ENCODE assay signal across 34 cellular contexts in genomic region chr12:104933778-104934177, GRCh38. TPM values are rescaled to one million over a fixed set of nuclear protein-coding genes. Genes with fewer than 3 reads are reported as not detected.
DNase-seq lines count a peak whose midpoint lies in the region; ATAC-seq and TF ChIP-seq lines count a peak whose summit lies in the region.
"Had no signal": no experiment of that assay in that cellular context is flagged by ENCODE, and none has a peak within 500 bp of the region (broad histone marks: within the 10 kb centered on the region; RNA-seq: fewer than 3 reads in every experiment).

No MANE protein-coding gene starts in this region.

- H3K9ac ChIP-seq in HCT116 (ENCODE audit: low read length) (no peak overlapping the region), endodermal cell (ENCODE audit: extremely low read depth, low read length, poor library complexity, severe bottlenecking) (no peak overlapping the region)
- H3K9ac ChIP-seq: BLaER1; BLaER1 treated with 17β-estradiol and CSF1 and Interleukin-3, amounts not matched to agents 10 nM and 100 nM had no signal

- H3K27ac Mint-ChIP-seq in activated B cell treated with CpG ODN at 0.5 μM for 24 hours (peak overlapping the region; percentile 24), endodermal cell (no peak overlapping the region)
- H3K27ac Mint-ChIP-seq in CD8-positive, alpha-beta memory T cell, result no peak overlapping the region
- H3K27ac Mint-ChIP-seq: B cell; CD14-positive monocyte; CD4-positive, alpha-beta T cell; CD4-positive, CD25-positive, alpha-beta regulatory T cell; CD8-positive, alpha-beta T cell had no signal

- TF ChIP-seq CTCF in GM12873 (IDR thresholded peaks at IDR 0.05; ENCODE audit: insufficient read depth, low read depth, low read length, missing control alignments), result peak; percentile 2
- no peak for TF ChIP-seq CTCF in HCT116 (IDR thresholded peaks at IDR 0.05 in 2 of 3, conservative IDR thresholded peaks at IDR 0.05 in 1 of 3; ENCODE audit: borderline replicate concordance in 1 of 3, insufficient read depth in 1 of 3, low read depth in 2 of 3, low read length in 2 of 3)
- no peak for TF ChIP-seq CTCF in activated B cell treated with CpG ODN at 0.5 μM for 24 hours (IDR thresholded peaks at IDR 0.05)
- TF ChIP-seq CTCF in endodermal cell (conservative IDR thresholded peaks at IDR 0.05), result peak; percentile 15

- no TSS peak for BruUV-seq in HCT116 (replicated peaks; lab: Mats Ljungman, UMichigan)

- H3K4me1 ChIP-seq in HCT116 (ENCODE audit: control insufficient read depth in 1 of 2, insufficient read depth in 2 of 2, low read length in 2 of 2), result no peaks in the 10 kb centered on the region
- H3K4me1 ChIP-seq in endodermal cell (ENCODE audit: control insufficient read depth, insufficient read depth, low read length), result no peaks in the 10 kb centered on the region
- H3K4me1 ChIP-seq in CD8-positive, alpha-beta memory T cell (ENCODE audit: insufficient read depth, low read length), result no peaks in the 10 kb centered on the region
- H3K4me1 ChIP-seq: BE2C, BLaER1, Caco-2 had no signal

- intact Hi-C loops in HCT116 (cut with micrococcal nuclease) (no loop called here), activated B cell treated with CpG ODN at 0.5 μM for 24 hours (cut with micrococcal nuclease) (loop anchor here (5.0 kb wide), 1 partner anchor 41 kb away; no protein-coding TSS in a partner anchor)

- H3K4me3 Mint-ChIP-seq in activated B cell treated with CpG ODN at 0.5 μM for 24 hours (no peak overlapping the region), endodermal cell (no peak overlapping the region)
- no peak overlapping the region for H3K4me3 Mint-ChIP-seq in CD8-positive, alpha-beta memory T cell
- H3K4me3 Mint-ChIP-seq: B cell; CD14-positive monocyte; CD4-positive, alpha-beta memory T cell; CD4-positive, alpha-beta T cell; CD4-positive, CD25-positive, alpha-beta regulatory T cell; CD8-positive, alpha-beta T cell had no signal

- DNase-seq in HCT116 (ENCODE audit: low read depth, low spot score), result no peak
- DNase-seq in activated B cell treated with CpG ODN at 0.5 μM for 24 hours, result no peak
- DNase-seq in endodermal cell, result no peak
- no peak for DNase-seq in superior temporal gyrus (ENCODE audit: extremely low spot score)
- DNase-seq in CD8-positive, alpha-beta memory T cell, result no peak
- DNase-seq in occipital lobe (lab: John Stamatoyannopoulos, UW), result no peak
- DNase-seq: 8988T; ACHN; AML-193; BE2C; C1 segment of cervical spinal cord; Caco-2; Calu3; CD4-positive, alpha-beta memory T cell; CD4-positive, alpha-beta T cell; CD4-positive, CD25-positive, alpha-beta regulatory T cell; CD8-positive, alpha-beta T cell; COR-L47; DMS 273 treated with DMSO at 0.1 percent for 48 hours; DMS153; DMS53; DMS79; DMS79 treated with DMSO at 0.1 percent for 48 hours; DND-41; EL had no signal

- RAD21 ChIA-PET in HCT116 (lab: Charles Lee; ENCODE audit: low non-redundant PET in 1 of 2, low total read pairs in 2 of 2, uncharacterized antibody in 2 of 2, unreplicated experiment in 2 of 2), result no interaction called here

- WGBS in endodermal cell (ENCODE audit: insufficient coverage in 1 of 2, insufficient read length in 1 of 2), 2 experiments, result 0 to 50% methylated on average over 1 to 2 of the region's 3 CpGs

- no peaks in the 10 kb centered on the region for H3K9me2 ChIP-seq in HCT116 (ENCODE audit: insufficient read depth)

- no peaks in the 10 kb centered on the region for H3K36me3 Mint-ChIP-seq in activated B cell treated with CpG ODN at 0.5 μM for 24 hours (ENCODE audit: low read depth)
- no peaks in the 10 kb centered on the region for H3K36me3 Mint-ChIP-seq in endodermal cell (ENCODE audit: low read depth)
- H3K36me3 Mint-ChIP-seq in CD8-positive, alpha-beta memory T cell, result peaks cover 0 to 2% (median 0%) of the 10 kb centered on the region in 3 donors
- H3K36me3 Mint-ChIP-seq: CD14-positive monocyte; CD4-positive, alpha-beta memory T cell; CD4-positive, CD25-positive, alpha-beta regulatory T cell; CD8-positive, alpha-beta T cell had no signal

- ATAC-seq in HCT116 (peak; percentile 54), activated B cell treated with CpG ODN at 0.5 μM for 24 hours (ENCODE audit: low read depth) (no peak), HG03196 (IDR thresholded peaks at IDR 0.05; ENCODE audit: unreplicated experiment) (no peak)
- ATAC-seq: CD8-positive, alpha-beta T cell had no signal

- H3K36me3 ChIP-seq in HCT116 (ENCODE audit: control insufficient read depth in 1 of 2, insufficient read depth in 2 of 2, low read length in 2 of 2) (no peaks in the 10 kb centered on the region), endodermal cell (ENCODE audit: control insufficient read depth, insufficient read depth, low read length) (no peaks in the 10 kb centered on the region)
- H3K36me3 ChIP-seq in CD8-positive, alpha-beta memory T cell (ENCODE audit: insufficient read depth, low read length), result no peaks in the 10 kb centered on the region
- H3K36me3 ChIP-seq: BE2C; BLaER1; BLaER1 treated with 17β-estradiol and CSF1 and Interleukin-3, amounts not matched to agents 10 nM and 100 nM had no signal

- no peak overlapping the region for H3K4me3 ChIP-seq in HCT116 (replicated peaks in 1 of 2; ENCODE audit: low read depth in 1 of 2, low read length in 2 of 2)
- no peak overlapping the region for H3K4me3 ChIP-seq in endodermal cell (ENCODE audit: low read length)
- H3K4me3 ChIP-seq in CD8-positive, alpha-beta memory T cell (ENCODE audit: low read length), result no peak overlapping the region
- H3K4me3 ChIP-seq: A549; BLaER1; BLaER1 treated with 17β-estradiol and CSF1 and Interleukin-3, amounts not matched to agents 10 nM and 100 nM had no signal

- H3K27me3 Mint-ChIP-seq in activated B cell treated with CpG ODN at 0.5 μM for 24 hours (no peaks in the 10 kb centered on the region), endodermal cell (ENCODE audit: insufficient read depth) (peaks cover 2% of the 10 kb centered on the region)
- peaks cover 0 to 4% of the 10 kb centered on the region in 2 donors for H3K27me3 Mint-ChIP-seq in CD8-positive, alpha-beta memory T cell
- H3K27me3 Mint-ChIP-seq: B cell; CD4-positive, alpha-beta T cell; CD4-positive, CD25-positive, alpha-beta regulatory T cell had no signal

- H3K27me3 ChIP-seq in HCT116 (ENCODE audit: insufficient read depth, low read length), result no peaks in the 10 kb centered on the region
- no peaks in the 10 kb centered on the region for H3K27me3 ChIP-seq in endodermal cell (ENCODE audit: control insufficient read depth, insufficient read depth, low read length, poor library complexity, severe bottlenecking)
- no peaks in the 10 kb centered on the region for H3K27me3 ChIP-seq in CD8-positive, alpha-beta memory T cell (ENCODE audit: insufficient read depth, low read length, poor library complexity, severe bottlenecking)
- H3K27me3 ChIP-seq: BLaER1; BLaER1 treated with 17β-estradiol and CSF1 and Interleukin-3, amounts not matched to agents 10 nM and 100 nM had no signal

- no peak for TF ChIP-seq RAD21 in HCT116 (IDR thresholded peaks at IDR 0.05; ENCODE audit: low read depth)

- no peaks in the 10 kb centered on the region for H4K20me1 ChIP-seq in HCT116 (ENCODE audit: insufficient read depth)
- H4K20me1 ChIP-seq: BLaER1; BLaER1 treated with 17β-estradiol and CSF1 and Interleukin-3, amounts not matched to agents 10 nM and 100 nM had no signal

- POLR2A ChIA-PET in HCT116 (lab: Charles Lee), result interaction anchor here (0.9 kb wide), 1 partner anchor 12 kb away, joined by 3 read pairs; no protein-coding TSS in a partner anchor
- POLR2A ChIA-PET in activated B cell treated with CpG ODN at 0.5 μM for 24 hours (lab: Charles Lee), result no interaction called here
- POLR2A ChIA-PET in CD8-positive, alpha-beta memory T cell (lab: Charles Lee), result interaction anchor here (0.6 kb wide), 1 partner anchor 36 kb away, joined by 3 read pairs; no protein-coding TSS in a partner anchor

- TF ChIP-seq POLR2A in HCT116 (IDR thresholded peaks at IDR 0.05; ENCODE audit: borderline replicate concordance, extremely low read depth, insufficient read depth, insufficient read length), result no peak

- H2AFZ ChIP-seq in HCT116 (ENCODE audit: low read depth, low read length, poor library complexity, severe bottlenecking), result no peak overlapping the region

- H3K4me1 Mint-ChIP-seq in activated B cell treated with CpG ODN at 0.5 μM for 24 hours, result peaks cover 28% of the 10 kb centered on the region
- peaks cover 9% of the 10 kb centered on the region for H3K4me1 Mint-ChIP-seq in endodermal cell
- peaks cover 0 to 4% (median 0%) of the 10 kb centered on the region in 3 donors for H3K4me1 Mint-ChIP-seq in CD8-positive, alpha-beta memory T cell
- H3K4me1 Mint-ChIP-seq: CD14-positive monocyte had no signal

- no peak overlapping the region for H3K4me2 ChIP-seq in HCT116 (ENCODE audit: low read length)
- H3K4me2 ChIP-seq: A549; BLaER1; BLaER1 treated with 17β-estradiol and CSF1 and Interleukin-3, amounts not matched to agents 10 nM and 100 nM had no signal

- H3K9me3 Mint-ChIP-seq in activated B cell treated with CpG ODN at 0.5 μM for 24 hours (no peaks in the 10 kb centered on the region), endodermal cell (no peaks in the 10 kb centered on the region)
- no peaks in the 10 kb centered on the region for H3K9me3 Mint-ChIP-seq in CD8-positive, alpha-beta memory T cell
- H3K9me3 Mint-ChIP-seq: CD4-positive, alpha-beta T cell; CD8-positive, alpha-beta T cell had no signal

- H3K9me3 ChIP-seq in HCT116 (ENCODE audit: control insufficient read depth in 1 of 2, insufficient read depth in 1 of 2, low read depth in 1 of 2, low read length in 2 of 2) (no peaks in the 10 kb centered on the region), endodermal cell (ENCODE audit: control insufficient read depth, low read length) (no peaks in the 10 kb centered on the region)
- H3K9me3 ChIP-seq in CD8-positive, alpha-beta memory T cell (ENCODE audit: low read length), result no peaks in the 10 kb centered on the region
- H3K9me3 ChIP-seq: A549; BE2C; BLaER1; BLaER1 treated with 17β-estradiol and CSF1 and Interleukin-3, amounts not matched to agents 10 nM and 100 nM; Caco-2 had no signal

- CTCF ChIA-PET in HCT116 (lab: Charles Lee) (interaction anchor here (1.5 kb wide), 1 partner anchor 25 kb away, joined by 3 read pairs; the partner anchor contains the start of gene SLC41A2), activated B cell treated with CpG ODN at 0.5 μM for 24 hours (lab: Charles Lee) (interaction anchor here (1.3 kb wide), 1 partner anchor 552 kb away, joined by 3 read pairs; no protein-coding TSS in a partner anchor)
- CTCF ChIA-PET in CD8-positive, alpha-beta memory T cell (lab: Charles Lee), result interaction anchor here (1.0 kb wide), 1 partner anchor 13 kb away, joined by 3 read pairs; no protein-coding TSS in a partner anchor

- H3K27ac ChIP-seq in HCT116 (ENCODE audit: low read depth, low read length) (no peak overlapping the region), endodermal cell (ENCODE audit: low read depth, low read length) (no peak overlapping the region)
- H3K27ac ChIP-seq in CD8-positive, alpha-beta memory T cell (ENCODE audit: low read depth, low read length), result no peak overlapping the region
- H3K27ac ChIP-seq: 22Rv1; A549; BLaER1; BLaER1 treated with 17β-estradiol and CSF1 and Interleukin-3, amounts not matched to agents 10 nM and 100 nM; C4-2B had no signal

- no peaks in the 10 kb centered on the region for H3K79me2 ChIP-seq in HCT116 (ENCODE audit: insufficient read depth, low read length)

RNA-seq across cellular contexts. Expression of gene SLC41A2, which starts 24.3 kb away (rescaled TPM):
- total RNA-seq in HCT116 (2021; ENCODE audit: unreplicated experiment) (12.5 TPM), activated B cell treated with CpG ODN at 0.5 μM for 24 hours (11.1 and 12.6 TPM in 2 replicates), endodermal cell (1 to 10 TPM; 1.9 to 2.3 TPM), occipital lobe (190 TPM)
- polyA plus RNA-seq in HCT116 (2012), result 1.7 and 1.9 TPM in 2 replicates
- 1.00 TPM for polyA plus RNA-seq in endodermal cell (2013, experiment 1 of 2)
- 0.91 TPM for polyA plus RNA-seq in endodermal cell (2013, experiment 2 of 2)
- 1 to 10 TPM; 5.9 to 6.8 TPM for total RNA-seq in CD8-positive, alpha-beta memory T cell
- polyA plus RNA-seq in CD8-positive, alpha-beta memory T cell, result not detected

RNA-seq across cellular contexts. Expression of gene NOPCHAP1, which starts 52.3 kb away (rescaled TPM):
- 25.6 TPM for total RNA-seq in HCT116 (2021; ENCODE audit: unreplicated experiment)
- 14.8 and 15.9 TPM in 2 replicates for polyA plus RNA-seq in HCT116 (2012)
- 26.4 and 30.0 TPM in 2 replicates for total RNA-seq in activated B cell treated with CpG ODN at 0.5 μM for 24 hours
- 10 to 100 TPM; 26.1 to 29.1 TPM for total RNA-seq in endodermal cell
- polyA plus RNA-seq in endodermal cell (2013, experiment 1 of 2), result 20.8 TPM
- polyA plus RNA-seq in endodermal cell (2013, experiment 2 of 2), result 18.4 TPM
- total RNA-seq in CD8-positive, alpha-beta memory T cell, result 10 to 100 TPM; 25.8 to 27.8 TPM
- 16.6 TPM for polyA plus RNA-seq in CD8-positive, alpha-beta memory T cell
- total RNA-seq in occipital lobe, result 18.7 TPM

Comparison
In these comparisons a context has a peak if more than half of its experiments do, and no peak if none do; other contexts are left out.
1. CTCF ChIP-seq: peak in GM12873 (single experiment) and endodermal cell (single experiment); none in HCT116 (0 of 3) and activated B cell treated with CpG ODN at 0.5 μM for 24 hours (single experiment).
2. RNA of gene SLC41A2, which starts 24.3 kb away (total RNA-seq): 190 TPM in occipital lobe (single experiment); 11.1 to 12.6 TPM in activated B cell treated with CpG ODN at 0.5 μM for 24 hours, 12.5 TPM in HCT116 (single experiment), 5.9 to 6.8 TPM in CD8-positive, alpha-beta memory T cell and 1.9 to 2.3 TPM in endodermal cell; every median in the first group is over 10 times any median in the second.